ENCODE assay signal across 8 cellular contexts in genomic region chr5:181051841-181052525, GRCh38. TPM values are rescaled to one million over a fixed set of nuclear protein-coding genes. Genes with fewer than 3 reads are reported as not detected.
A peak's percentile ranks its signal among the peaks of the same experiment; 100 is the strongest.
DNase-seq lines count a peak whose midpoint lies in the region; ATAC-seq and TF ChIP-seq lines count a peak whose summit lies in the region.

No MANE protein-coding gene starts in this region.

- H3K9me3 ChIP-seq in iPS-18a (ENCODE audit: control insufficient read depth, low read depth, low read length) = no peaks in the 10 kb centered on the region
- no peaks in the 10 kb centered on the region for H3K9me3 ChIP-seq in upper lobe of left lung

- no peak for ATAC-seq in Right ventricle myocardium inferior
- no peak for ATAC-seq in left cardiac atrium
- ATAC-seq in upper lobe of left lung (ENCODE audit: low FRiP score in 2 of 2) = no peak
- no peak for ATAC-seq in GM18909 (IDR thresholded peaks at IDR 0.05; ENCODE audit: poor library complexity, unreplicated experiment)

- H3K36me3 ChIP-seq in iPS-18a (ENCODE audit: control insufficient read depth, low read depth, low read length) (no peaks in the 10 kb centered on the region), upper lobe of left lung (peaks cover 0 to 39% (median 0%) of the 10 kb centered on the region in 4 donors)

- H3K9ac ChIP-seq in iPS-18a (ENCODE audit: low read length) = no peak overlapping the region

- TF ChIP-seq CTCF in VCaP (conservative IDR thresholded peaks at IDR 0.05) = no peak
- no peak for TF ChIP-seq CTCF in upper lobe of left lung (IDR thresholded peaks at IDR 0.05)

- intact Hi-C loops in Right ventricle myocardium inferior (cut with DNase I) = loop anchor here (5.0 kb wide), 1 partner anchor 185 kb away; no protein-coding TSS in a partner anchor
- intact Hi-C loops in left cardiac atrium (cut with DNase I) = no loop called here

- H3K4me1 ChIP-seq in iPS-18a (ENCODE audit: control insufficient read depth, low read depth, low read length) (peaks cover 11% of the 10 kb centered on the region), upper lobe of left lung (peaks cover 18 to 34% (median 26%) of the 10 kb centered on the region in 4 donors)

- 45 to 51% methylated on average over 15 to 16 of the region's 16 CpGs for WGBS in upper lobe of left lung, 2 donors

- no peak for TF ChIP-seq EP300 in upper lobe of left lung (IDR thresholded peaks at IDR 0.05)

- H3K27me3 ChIP-seq in iPS-18a (ENCODE audit: control insufficient read depth, insufficient read depth, low read length) (peaks cover 94% of the 10 kb centered on the region), upper lobe of left lung (peaks cover 0 to 23% (median 10%) of the 10 kb centered on the region in 4 donors)

- peak; percentile 49 for DNase-seq in Right ventricle myocardium inferior (ENCODE audit: missing footprints)
- no peak for DNase-seq in left cardiac atrium
- no peak for DNase-seq in upper lobe of left lung
- no peak for DNase-seq in cerebellar cortex (ENCODE audit: low spot score)
- no peak for DNase-seq in SHP77 treated with DMSO at 0.1 percent for 48 hours (lab: John Stamatoyannopoulos, UW)

- peak overlapping the region; percentile 49 for H3K4me3 ChIP-seq in iPS-18a (ENCODE audit: low read length)
- H3K4me3 ChIP-seq in upper lobe of left lung = peak overlapping the region in 3 of 4 donors; percentile 52 to 63 (median 59)

- peak overlapping the region; percentile 91 for H3K27ac ChIP-seq in VCaP
- no peak overlapping the region for H3K27ac ChIP-seq in iPS-18a (ENCODE audit: low read length)
- H3K27ac ChIP-seq in upper lobe of left lung = peak overlapping the region in 3 of 4 donors; percentile 39 to 87 (median 85)

- no peak for TF ChIP-seq POLR2A in upper lobe of left lung (IDR thresholded peaks at IDR 0.05)

RNA-seq across cellular contexts. Expression of gene BTNL9, which starts 11.9 kb away (rescaled TPM):
- total RNA-seq in Right ventricle myocardium inferior = 37.6 TPM
- 10 to 100 TPM; 31.4 to 34.1 TPM for total RNA-seq in left cardiac atrium
- 100 to 1,000 TPM in 4 of 6 donors, 10 to 100 TPM in 2; 71.8 to 634 (median 147) TPM for total RNA-seq in upper lobe of left lung
